In the genomic region with DNA sequence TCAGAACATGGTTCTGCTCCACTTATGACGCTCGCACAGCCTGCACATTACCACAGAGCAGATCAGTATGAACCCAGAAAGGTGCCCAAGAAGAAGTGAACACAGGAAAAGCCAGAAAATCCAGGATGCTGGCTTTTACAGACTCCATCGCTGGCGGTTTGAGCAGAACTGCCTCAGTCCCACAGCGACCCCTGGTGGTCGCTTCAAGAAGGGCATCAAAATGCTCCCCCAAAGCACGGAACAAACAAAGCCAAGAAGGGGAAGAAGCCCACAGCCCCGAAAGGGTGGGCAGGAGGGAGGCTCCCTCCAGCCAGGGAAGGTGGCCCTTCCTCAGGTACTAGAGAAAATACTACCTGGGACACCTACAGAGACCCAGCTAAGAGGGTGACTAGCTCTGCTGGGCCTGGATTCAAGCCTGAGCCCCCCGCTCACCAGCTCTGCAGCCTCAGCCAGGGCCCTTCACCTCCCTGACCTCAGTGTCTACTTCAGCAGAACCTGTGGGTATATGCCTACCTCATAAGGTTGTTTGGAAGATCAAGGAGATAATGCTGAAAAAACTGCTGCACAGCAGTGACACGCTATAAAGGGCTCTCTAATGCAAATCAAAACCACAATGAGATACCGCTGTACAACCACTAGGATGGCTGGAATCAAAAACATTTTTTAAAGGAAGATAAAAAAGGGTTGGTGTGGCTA, we compare ENCODE assay signal across 10 cellular contexts.
DNase-seq lines count a peak whose midpoint lies in the region; ATAC-seq and TF ChIP-seq lines count a peak whose summit lies in the region.
"Had no signal": no experiment of that assay in that cellular context is flagged by ENCODE, and none has a peak within 500 bp of the region (broad histone marks: within the 10 kb centered on the region; RNA-seq: fewer than 3 reads in every experiment).

No MANE protein-coding gene starts in this region.

- TF ChIP-seq POLR2A in suprapubic skin (IDR thresholded peaks at IDR 0.05): no peak

- no peaks in the 10 kb centered on the region for H3K27me3 Mint-ChIP-seq in activated T-cell treated with anti-CD3 and anti-CD28 coated beads, Interleukin-2, amount 50 U/mL, for 24 hours
- no peaks in the 10 kb centered on the region for H3K27me3 Mint-ChIP-seq in T-helper 17 cell

- peak; percentile 70 for TF ChIP-seq CTCF in fibroblast of villous mesenchyme (IDR thresholded peaks at IDR 0.05; ENCODE audit: insufficient read depth, low read depth, low read length)
- TF ChIP-seq CTCF in suprapubic skin (IDR thresholded peaks at IDR 0.05): peak; percentile 57 to 58

- ATAC-seq in T-helper 17 cell: peak; percentile 58
- no peak for ATAC-seq in GM19023 (IDR thresholded peaks at IDR 0.05; ENCODE audit: unreplicated experiment)
- no peak for ATAC-seq in HG03045 (IDR thresholded peaks at IDR 0.05; ENCODE audit: unreplicated experiment)

- no peak overlapping the region for H3K4me3 Mint-ChIP-seq in activated T-cell treated with anti-CD3 and anti-CD28 coated beads, Interleukin-2, amount 50 U/mL, for 24 hours
- peak overlapping the region; percentile 19 for H3K4me3 Mint-ChIP-seq in T-helper 17 cell

- H3K4me1 Mint-ChIP-seq in activated T-cell treated with anti-CD3 and anti-CD28 coated beads, Interleukin-2, amount 50 U/mL, for 24 hours (ENCODE audit: low read depth): peaks cover 38% of the 10 kb centered on the region
- peaks cover 19% of the 10 kb centered on the region for H3K4me1 Mint-ChIP-seq in T-helper 17 cell

- DNase-seq in activated T-cell treated with anti-CD3 and anti-CD28 coated beads, Interleukin-2, amount 50 U/mL, for 1 hour: peak; percentile 55
- no peak for DNase-seq in activated T-cell treated with anti-CD3 and anti-CD28 coated beads, Interleukin-2, amount 50 U/mL, for 24 hours
- DNase-seq in T-helper 17 cell: peak in 2 of 3 donors; percentile 25 to 41
- no peak for DNase-seq in fibroblast of villous mesenchyme (ENCODE audit: low read depth)
- DNase-seq in suprapubic skin (ENCODE audit: low spot score in 2 of 2): no peak
- no peak for DNase-seq in hypothalamus (lab: John Stamatoyannopoulos, UW)
- DNase-seq: NCI-H524 had no signal

- no peaks in the 10 kb centered on the region for H3K27me3 ChIP-seq in suprapubic skin

- H3K4me3 ChIP-seq in fibroblast of villous mesenchyme (ENCODE audit: low read depth, low read length) (no peak overlapping the region), suprapubic skin (no peak overlapping the region)

- H3K36me3 ChIP-seq in suprapubic skin: peaks cover 72% of the 10 kb centered on the region

- H3K27ac Mint-ChIP-seq in activated T-cell treated with anti-CD3 and anti-CD28 coated beads, Interleukin-2, amount 50 U/mL, for 24 hours: no peak overlapping the region
- peak overlapping the region; percentile 90 for H3K27ac Mint-ChIP-seq in T-helper 17 cell

- WGBS in suprapubic skin: 81% methylated on average over 10 of the region's 11 CpGs

- H3K9me3 Mint-ChIP-seq in activated T-cell treated with anti-CD3 and anti-CD28 coated beads, Interleukin-2, amount 50 U/mL, for 24 hours: peaks cover 14% of the 10 kb centered on the region

- no peak for TF ChIP-seq EP300 in suprapubic skin (IDR thresholded peaks at IDR 0.05)

- H3K27ac ChIP-seq in suprapubic skin: no peak overlapping the region
- H3K27ac ChIP-seq: epithelial cell of prostate had no signal

- H3K4me1 ChIP-seq in suprapubic skin: peaks cover 6% of the 10 kb centered on the region

- H3K9me3 ChIP-seq in T-helper 17 cell (ENCODE audit: control insufficient read depth, low read length, poor library complexity, severe bottlenecking) (no peaks in the 10 kb centered on the region), suprapubic skin (peaks cover 5% of the 10 kb centered on the region)

- H3K36me3 Mint-ChIP-seq in activated T-cell treated with anti-CD3 and anti-CD28 coated beads, Interleukin-2, amount 50 U/mL, for 24 hours (ENCODE audit: low read depth): peaks cover 72% of the 10 kb centered on the region
- peaks cover 12% of the 10 kb centered on the region for H3K36me3 Mint-ChIP-seq in T-helper 17 cell (ENCODE audit: low read depth)

Comparison
In these comparisons a context has a peak if more than half of its experiments do, and no peak if none do; other contexts are left out.
1. DNase-seq: peak in activated T-cell treated with anti-CD3 and anti-CD28 coated beads, Interleukin-2, amount 50 U/mL, for 1 hour (single experiment) and T-helper 17 cell (2 of 3); none in activated T-cell treated with anti-CD3 and anti-CD28 coated beads, Interleukin-2, amount 50 U/mL, for 24 hours (single experiment), fibroblast of villous mesenchyme (single experiment), suprapubic skin (0 of 2) and hypothalamus (0 of 51).